ENCODE assay signal across 8 cellular contexts in genomic region chr11:119168471-119169271, GRCh38. TPM values are rescaled to one million over a fixed set of nuclear protein-coding genes. Genes with fewer than 3 reads are reported as not detected.
DNase-seq lines count a peak whose midpoint lies in the region; ATAC-seq, FAIRE-seq and TF ChIP-seq lines count a peak whose summit lies in the region.

A gene with protein sequence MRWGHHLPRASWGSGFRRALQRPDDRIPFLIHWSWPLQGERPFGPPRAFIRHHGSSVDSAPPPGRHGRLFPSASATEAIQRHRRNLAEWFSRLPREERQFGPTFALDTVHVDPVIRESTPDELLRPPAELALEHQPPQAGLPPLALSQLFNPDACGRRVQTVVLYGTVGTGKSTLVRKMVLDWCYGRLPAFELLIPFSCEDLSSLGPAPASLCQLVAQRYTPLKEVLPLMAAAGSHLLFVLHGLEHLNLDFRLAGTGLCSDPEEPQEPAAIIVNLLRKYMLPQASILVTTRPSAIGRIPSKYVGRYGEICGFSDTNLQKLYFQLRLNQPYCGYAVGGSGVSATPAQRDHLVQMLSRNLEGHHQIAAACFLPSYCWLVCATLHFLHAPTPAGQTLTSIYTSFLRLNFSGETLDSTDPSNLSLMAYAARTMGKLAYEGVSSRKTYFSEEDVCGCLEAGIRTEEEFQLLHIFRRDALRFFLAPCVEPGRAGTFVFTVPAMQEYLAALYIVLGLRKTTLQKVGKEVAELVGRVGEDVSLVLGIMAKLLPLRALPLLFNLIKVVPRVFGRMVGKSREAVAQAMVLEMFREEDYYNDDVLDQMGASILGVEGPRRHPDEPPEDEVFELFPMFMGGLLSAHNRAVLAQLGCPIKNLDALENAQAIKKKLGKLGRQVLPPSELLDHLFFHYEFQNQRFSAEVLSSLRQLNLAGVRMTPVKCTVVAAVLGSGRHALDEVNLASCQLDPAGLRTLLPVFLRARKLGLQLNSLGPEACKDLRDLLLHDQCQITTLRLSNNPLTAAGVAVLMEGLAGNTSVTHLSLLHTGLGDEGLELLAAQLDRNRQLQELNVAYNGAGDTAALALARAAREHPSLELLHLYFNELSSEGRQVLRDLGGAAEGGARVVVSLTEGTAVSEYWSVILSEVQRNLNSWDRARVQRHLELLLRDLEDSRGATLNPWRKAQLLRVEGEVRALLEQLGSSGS (plus strand): TSS chr11:119168725. CDS start chr11:119171404, 2,679 bp downstream.

- intact Hi-C loops in stomach (cut with DNase I; ENCODE audit: low total_unique reads), result no loop called here

- 4 to 6% (median 5%) methylated on average over 25 to 63 of the region's 63 CpGs for WGBS in stomach, 5 donors

- H3K4me3 ChIP-seq in fibroblast of villous mesenchyme (ENCODE audit: low read depth, low read length) (peak within 1 kb of the TSS; percentile 64), stomach (peak within 1 kb of the TSS; percentile 67 to 87 (median 74))

- peak within 1 kb of the TSS; percentile 85 for H3K4me3 Mint-ChIP-seq in neural crest cell

- TF ChIP-seq CTCF in D721Med (IDR thresholded peaks at IDR 0.05; ENCODE audit: insufficient read depth, missing control alignments) (peak; percentile 70), fibroblast of villous mesenchyme (IDR thresholded peaks at IDR 0.05; ENCODE audit: insufficient read depth, low read depth, low read length) (peak; percentile 84), neural crest cell (conservative IDR thresholded peaks at IDR 0.05) (peak; percentile 75), stomach (IDR thresholded peaks at IDR 0.05) (peak in 5 of 7 experiments; percentile 80 to 89 (median 86))

- peak within 1 kb of the TSS; percentile 92 to 97 (median 96) for H3K27ac ChIP-seq in stomach

- H3K4me1 Mint-ChIP-seq in neural crest cell, result peaks cover 11% of the 10 kb centered on the region

- peak within 1 kb of the TSS; percentile 88 for H3K27ac Mint-ChIP-seq in neural crest cell (ENCODE audit: unreplicated experiment)

- no peaks in the 10 kb centered on the region for H3K9me3 Mint-ChIP-seq in neural crest cell

- H3K27me3 ChIP-seq in stomach, result no peaks in the 10 kb centered on the region

- no peaks in the 10 kb centered on the region for H3K9me3 ChIP-seq in stomach

- peaks cover 11 to 23% (median 17%) of the 10 kb centered on the region in 4 donors for H3K4me1 ChIP-seq in stomach

- ATAC-seq in GM21367 (IDR thresholded peaks at IDR 0.05; ENCODE audit: unreplicated experiment), result peak; percentile 83

- DNase-seq in D721Med (ENCODE audit: insufficient read length, low spot score), result peak; percentile 76
- DNase-seq in HUDEP-2 (lab: John Stamatoyannopoulos, UW; ENCODE audit: unreplicated experiment in 76 of 76), result peak in 74 of 76 experiments; percentile 8 to 86 (median 70)
- peak; percentile 90 for DNase-seq in RKO (ENCODE audit: low spot score)
- DNase-seq in activated effector memory CD4-positive, alpha-beta T cell treated with Interleukin-2 at 50 U/mL for 16 hours, result peak; percentile 75
- DNase-seq in fibroblast of villous mesenchyme (ENCODE audit: low read depth), result peak; percentile 75
- DNase-seq in neural crest cell (ENCODE audit: low read depth, low spot score), result peak; percentile 80
- DNase-seq in stomach, result peak; percentile 85

- peak in 1 of 4 donors; percentile 42 for TF ChIP-seq POLR2A in stomach (IDR thresholded peaks at IDR 0.05)

- FAIRE-seq in D721Med (lab: Jason Lieb, UNC), result no peak

- H3K36me3 Mint-ChIP-seq in neural crest cell (ENCODE audit: low read depth), result no peaks in the 10 kb centered on the region

- H3K27me3 Mint-ChIP-seq in neural crest cell (ENCODE audit: low read depth), result no peaks in the 10 kb centered on the region

- TF ChIP-seq EP300 in stomach (IDR thresholded peaks at IDR 0.05), result no peak

- H3K36me3 ChIP-seq in stomach, result peaks cover 2 to 11% (median 10%) of the 10 kb centered on the region in 4 donors

RNA-seq across cellular contexts. Expression of the gene that starts here (rescaled TPM):
- 16.4 and 17.7 TPM in 2 replicates for total RNA-seq in fibroblast of villous mesenchyme
- 9.1 and 9.3 TPM in 2 replicates for total RNA-seq in neural crest cell
- total RNA-seq in stomach, result 100 to 1,000 TPM in 1 of 5 donors, 10 to 100 TPM in 3, 1 to 10 TPM in 1; 7.0 to 101 (median 17.9) TPM
- polyA plus RNA-seq in stomach, result 10 to 100 TPM in 1 of 3 donors, 1 to 10 TPM in 2; 3.8 to 10.4 (median 4.8) TPM

Comparison
In these comparisons a context has a peak if more than half of its experiments do, and no peak if none do; other contexts are left out.
1. Peak in every context shown above with its lines: DNase-seq, ATAC-seq, H3K4me3 ChIP-seq and H3K27ac ChIP-seq.